Comparison of ENCODE assay signal across 1 cellular context in the genomic region with DNA sequence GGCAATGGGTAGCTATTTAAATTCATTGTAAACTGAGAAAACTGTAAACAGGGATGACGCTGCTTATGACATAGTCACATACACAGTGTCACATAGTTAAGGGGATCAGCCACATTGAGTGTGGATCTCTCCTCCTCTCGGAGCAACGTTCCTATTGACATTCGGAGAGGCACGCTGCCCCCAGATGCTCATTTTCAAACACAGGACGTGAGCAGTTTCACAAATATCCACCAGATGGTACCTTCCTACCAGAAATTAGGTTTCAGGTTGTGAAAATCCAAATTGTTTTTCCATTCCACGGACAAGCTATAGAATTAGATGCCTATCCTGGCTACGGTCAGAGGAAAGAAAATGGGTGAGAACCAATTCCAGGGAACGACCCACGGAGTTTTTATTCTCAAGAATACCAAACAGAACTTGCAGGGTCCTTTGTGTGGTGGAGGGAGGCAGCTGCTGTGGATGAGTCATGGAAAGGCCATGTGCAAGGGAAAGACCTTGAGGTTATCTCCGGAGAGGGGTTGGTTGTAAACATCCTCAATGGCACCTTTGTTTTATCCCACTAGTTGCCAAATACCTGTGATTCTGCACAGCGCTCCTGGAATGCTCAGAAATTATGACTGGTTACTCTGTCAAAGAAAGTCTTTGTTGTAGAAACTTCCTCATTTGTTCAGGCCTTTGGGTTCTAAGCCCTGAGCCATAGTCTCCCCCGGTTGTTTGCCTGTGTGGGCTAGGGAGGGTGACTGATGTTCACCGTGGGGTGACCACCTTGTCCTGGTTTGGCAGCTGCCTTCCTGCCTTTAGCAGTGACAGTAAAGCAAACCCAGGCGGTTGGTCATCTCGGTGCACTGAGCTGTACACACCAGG.
TF ChIP-seq lines count a peak whose summit lies in the region.

No MANE protein-coding gene starts in this region.

TF ChIP-seq in HepG2, 621 proteins besides CTCF, POLR2A, EP300 and RAD21 (continued from another document and continues in another):
- TF ChIP-seq, protein P1, sequence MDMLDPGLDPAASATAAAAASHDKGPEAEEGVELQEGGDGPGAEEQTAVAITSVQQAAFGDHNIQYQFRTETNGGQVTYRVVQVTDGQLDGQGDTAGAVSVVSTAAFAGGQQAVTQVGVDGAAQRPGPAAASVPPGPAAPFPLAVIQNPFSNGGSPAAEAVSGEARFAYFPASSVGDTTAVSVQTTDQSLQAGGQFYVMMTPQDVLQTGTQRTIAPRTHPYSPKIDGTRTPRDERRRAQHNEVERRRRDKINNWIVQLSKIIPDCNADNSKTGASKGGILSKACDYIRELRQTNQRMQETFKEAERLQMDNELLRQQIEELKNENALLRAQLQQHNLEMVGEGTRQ (IDR thresholded peaks at IDR 0.05; ENCODE audit: low read depth, low read length) = no peak
- TF ChIP-seq, protein P1 (CRISPR knock-in tag; IDR thresholded peaks at IDR 0.05; ENCODE audit: borderline replicate concordance) = 0 out of 2 replicates have a peak, but pooled peaks have one; percentile 36
- TF ChIP-seq, protein P2, sequence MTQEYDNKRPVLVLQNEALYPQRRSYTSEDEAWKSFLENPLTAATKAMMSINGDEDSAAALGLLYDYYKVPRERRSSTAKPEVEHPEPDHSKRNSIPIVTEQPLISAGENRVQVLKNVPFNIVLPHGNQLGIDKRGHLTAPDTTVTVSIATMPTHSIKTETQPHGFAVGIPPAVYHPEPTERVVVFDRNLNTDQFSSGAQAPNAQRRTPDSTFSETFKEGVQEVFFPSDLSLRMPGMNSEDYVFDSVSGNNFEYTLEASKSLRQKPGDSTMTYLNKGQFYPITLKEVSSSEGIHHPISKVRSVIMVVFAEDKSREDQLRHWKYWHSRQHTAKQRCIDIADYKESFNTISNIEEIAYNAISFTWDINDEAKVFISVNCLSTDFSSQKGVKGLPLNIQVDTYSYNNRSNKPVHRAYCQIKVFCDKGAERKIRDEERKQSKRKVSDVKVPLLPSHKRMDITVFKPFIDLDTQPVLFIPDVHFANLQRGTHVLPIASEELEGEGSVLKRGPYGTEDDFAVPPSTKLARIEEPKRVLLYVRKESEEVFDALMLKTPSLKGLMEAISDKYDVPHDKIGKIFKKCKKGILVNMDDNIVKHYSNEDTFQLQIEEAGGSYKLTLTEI (CRISPR knock-in tag; conservative IDR thresholded peaks at IDR 0.05) = no peak
- TF ChIP-seq, protein P3, sequence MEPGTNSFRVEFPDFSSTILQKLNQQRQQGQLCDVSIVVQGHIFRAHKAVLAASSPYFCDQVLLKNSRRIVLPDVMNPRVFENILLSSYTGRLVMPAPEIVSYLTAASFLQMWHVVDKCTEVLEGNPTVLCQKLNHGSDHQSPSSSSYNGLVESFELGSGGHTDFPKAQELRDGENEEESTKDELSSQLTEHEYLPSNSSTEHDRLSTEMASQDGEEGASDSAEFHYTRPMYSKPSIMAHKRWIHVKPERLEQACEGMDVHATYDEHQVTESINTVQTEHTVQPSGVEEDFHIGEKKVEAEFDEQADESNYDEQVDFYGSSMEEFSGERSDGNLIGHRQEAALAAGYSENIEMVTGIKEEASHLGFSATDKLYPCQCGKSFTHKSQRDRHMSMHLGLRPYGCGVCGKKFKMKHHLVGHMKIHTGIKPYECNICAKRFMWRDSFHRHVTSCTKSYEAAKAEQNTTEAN (CRISPR knock-in tag; conservative IDR thresholded peaks at IDR 0.05) = no peak; the same call in none of the 2 replicates
- TF ChIP-seq, protein P4, sequence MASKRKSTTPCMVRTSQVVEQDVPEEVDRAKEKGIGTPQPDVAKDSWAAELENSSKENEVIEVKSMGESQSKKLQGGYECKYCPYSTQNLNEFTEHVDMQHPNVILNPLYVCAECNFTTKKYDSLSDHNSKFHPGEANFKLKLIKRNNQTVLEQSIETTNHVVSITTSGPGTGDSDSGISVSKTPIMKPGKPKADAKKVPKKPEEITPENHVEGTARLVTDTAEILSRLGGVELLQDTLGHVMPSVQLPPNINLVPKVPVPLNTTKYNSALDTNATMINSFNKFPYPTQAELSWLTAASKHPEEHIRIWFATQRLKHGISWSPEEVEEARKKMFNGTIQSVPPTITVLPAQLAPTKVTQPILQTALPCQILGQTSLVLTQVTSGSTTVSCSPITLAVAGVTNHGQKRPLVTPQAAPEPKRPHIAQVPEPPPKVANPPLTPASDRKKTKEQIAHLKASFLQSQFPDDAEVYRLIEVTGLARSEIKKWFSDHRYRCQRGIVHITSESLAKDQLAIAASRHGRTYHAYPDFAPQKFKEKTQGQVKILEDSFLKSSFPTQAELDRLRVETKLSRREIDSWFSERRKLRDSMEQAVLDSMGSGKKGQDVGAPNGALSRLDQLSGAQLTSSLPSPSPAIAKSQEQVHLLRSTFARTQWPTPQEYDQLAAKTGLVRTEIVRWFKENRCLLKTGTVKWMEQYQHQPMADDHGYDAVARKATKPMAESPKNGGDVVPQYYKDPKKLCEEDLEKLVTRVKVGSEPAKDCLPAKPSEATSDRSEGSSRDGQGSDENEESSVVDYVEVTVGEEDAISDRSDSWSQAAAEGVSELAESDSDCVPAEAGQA (IDR thresholded peaks at IDR 0.05; ENCODE audit: low read depth) = peak; percentile 81
- TF ChIP-seq, protein P4 (CRISPR knock-in tag; IDR thresholded peaks at IDR 0.05; ENCODE audit: borderline replicate concordance) = no peak
- TF ChIP-seq ATF7 (IDR thresholded peaks at IDR 0.05) = peak; percentile 46
- peak; percentile 79; the same call in 1 of the 2 replicates for TF ChIP-seq ATF7 (CRISPR knock-in tag; IDR thresholded peaks at IDR 0.05)
- peak; percentile 98 for TF ChIP-seq MTA1 (CRISPR knock-in tag; IDR thresholded peaks at IDR 0.05; ENCODE audit: borderline replicate concordance)
- TF ChIP-seq, protein P5, sequence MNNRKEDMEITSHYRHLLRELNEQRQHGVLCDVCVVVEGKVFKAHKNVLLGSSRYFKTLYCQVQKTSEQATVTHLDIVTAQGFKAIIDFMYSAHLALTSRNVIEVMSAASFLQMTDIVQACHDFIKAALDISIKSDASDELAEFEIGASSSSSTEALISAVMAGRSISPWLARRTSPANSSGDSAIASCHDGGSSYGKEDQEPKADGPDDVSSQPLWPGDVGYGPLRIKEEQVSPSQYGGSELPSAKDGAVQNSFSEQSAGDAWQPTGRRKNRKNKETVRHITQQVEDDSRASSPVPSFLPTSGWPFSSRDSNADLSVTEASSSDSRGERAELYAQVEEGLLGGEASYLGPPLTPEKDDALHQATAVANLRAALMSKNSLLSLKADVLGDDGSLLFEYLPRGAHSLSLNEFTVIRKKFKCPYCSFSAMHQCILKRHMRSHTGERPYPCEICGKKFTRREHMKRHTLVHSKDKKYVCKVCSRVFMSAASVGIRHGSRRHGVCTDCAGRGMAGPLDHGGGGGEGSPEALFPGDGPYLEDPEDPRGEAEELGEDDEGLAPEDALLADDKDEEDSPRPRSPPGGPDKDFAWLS (CRISPR knock-in tag; IDR thresholded peaks at IDR 0.05; ENCODE audit: borderline replicate concordance) = no peak
- TF ChIP-seq CHCHD3 (CRISPR knock-in tag; IDR thresholded peaks at IDR 0.05) = no peak
- no peak for TF ChIP-seq SOX6 (IDR thresholded peaks at IDR 0.05)
- peak; percentile 99 for TF ChIP-seq SOX6 (CRISPR knock-in tag; IDR thresholded peaks at IDR 0.05)
- no peak for TF ChIP-seq RAD51 (IDR thresholded peaks at IDR 0.05; ENCODE audit: borderline replicate concordance)
- no peak; the same call in 1 of the 2 replicates for TF ChIP-seq NFATC3 (CRISPR knock-in tag; IDR thresholded peaks at IDR 0.05)
- TF ChIP-seq, protein P6, sequence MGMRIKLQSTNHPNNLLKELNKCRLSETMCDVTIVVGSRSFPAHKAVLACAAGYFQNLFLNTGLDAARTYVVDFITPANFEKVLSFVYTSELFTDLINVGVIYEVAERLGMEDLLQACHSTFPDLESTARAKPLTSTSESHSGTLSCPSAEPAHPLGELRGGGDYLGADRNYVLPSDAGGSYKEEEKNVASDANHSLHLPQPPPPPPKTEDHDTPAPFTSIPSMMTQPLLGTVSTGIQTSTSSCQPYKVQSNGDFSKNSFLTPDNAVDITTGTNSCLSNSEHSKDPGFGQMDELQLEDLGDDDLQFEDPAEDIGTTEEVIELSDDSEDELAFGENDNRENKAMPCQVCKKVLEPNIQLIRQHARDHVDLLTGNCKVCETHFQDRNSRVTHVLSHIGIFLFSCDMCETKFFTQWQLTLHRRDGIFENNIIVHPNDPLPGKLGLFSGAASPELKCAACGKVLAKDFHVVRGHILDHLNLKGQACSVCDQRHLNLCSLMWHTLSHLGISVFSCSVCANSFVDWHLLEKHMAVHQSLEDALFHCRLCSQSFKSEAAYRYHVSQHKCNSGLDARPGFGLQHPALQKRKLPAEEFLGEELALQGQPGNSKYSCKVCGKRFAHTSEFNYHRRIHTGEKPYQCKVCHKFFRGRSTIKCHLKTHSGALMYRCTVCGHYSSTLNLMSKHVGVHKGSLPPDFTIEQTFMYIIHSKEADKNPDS (CRISPR knock-in tag; IDR thresholded peaks at IDR 0.05) = peak; percentile 25
- no peak; the same call in 1 of the 2 replicates for TF ChIP-seq SRF (IDR thresholded peaks at IDR 0.05; ENCODE audit: low read depth, low read length)
- TF ChIP-seq CHD2 (IDR thresholded peaks at IDR 0.05; ENCODE audit: low read depth, low read length) = no peak; the same call in 1 of the 2 replicates
- no peak; the same call in 1 of the 2 replicates for TF ChIP-seq ZFP41 (CRISPR knock-in tag; IDR thresholded peaks at IDR 0.05; ENCODE audit: borderline replicate concordance)
- peak; percentile 62; the same call in 1 of the 2 replicates for TF ChIP-seq PRMT3 (CRISPR knock-in tag; IDR thresholded peaks at IDR 0.05; ENCODE audit: borderline replicate concordance, low read depth)
- TF ChIP-seq GABPB1 (CRISPR knock-in tag; IDR thresholded peaks at IDR 0.05) = peak; percentile 37; the same call in 1 of the 2 replicates
- TF ChIP-seq, protein P7, sequence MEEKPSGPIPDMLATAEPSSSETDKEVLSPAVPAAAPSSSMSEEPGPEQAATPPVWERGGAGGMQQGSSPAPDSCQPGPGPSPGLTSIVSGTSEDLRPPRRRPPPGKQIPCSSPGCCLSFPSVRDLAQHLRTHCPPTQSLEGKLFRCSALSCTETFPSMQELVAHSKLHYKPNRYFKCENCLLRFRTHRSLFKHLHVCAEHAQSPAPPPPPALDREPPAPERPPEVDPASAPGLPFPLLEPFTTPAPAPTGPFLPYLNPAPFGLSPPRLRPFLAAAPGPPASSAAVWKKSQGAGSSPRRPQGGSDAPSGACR (CRISPR knock-in tag; IDR thresholded peaks at IDR 0.05) = peak; percentile 28; the same call in 1 of the 2 replicates
- TF ChIP-seq, protein P8, sequence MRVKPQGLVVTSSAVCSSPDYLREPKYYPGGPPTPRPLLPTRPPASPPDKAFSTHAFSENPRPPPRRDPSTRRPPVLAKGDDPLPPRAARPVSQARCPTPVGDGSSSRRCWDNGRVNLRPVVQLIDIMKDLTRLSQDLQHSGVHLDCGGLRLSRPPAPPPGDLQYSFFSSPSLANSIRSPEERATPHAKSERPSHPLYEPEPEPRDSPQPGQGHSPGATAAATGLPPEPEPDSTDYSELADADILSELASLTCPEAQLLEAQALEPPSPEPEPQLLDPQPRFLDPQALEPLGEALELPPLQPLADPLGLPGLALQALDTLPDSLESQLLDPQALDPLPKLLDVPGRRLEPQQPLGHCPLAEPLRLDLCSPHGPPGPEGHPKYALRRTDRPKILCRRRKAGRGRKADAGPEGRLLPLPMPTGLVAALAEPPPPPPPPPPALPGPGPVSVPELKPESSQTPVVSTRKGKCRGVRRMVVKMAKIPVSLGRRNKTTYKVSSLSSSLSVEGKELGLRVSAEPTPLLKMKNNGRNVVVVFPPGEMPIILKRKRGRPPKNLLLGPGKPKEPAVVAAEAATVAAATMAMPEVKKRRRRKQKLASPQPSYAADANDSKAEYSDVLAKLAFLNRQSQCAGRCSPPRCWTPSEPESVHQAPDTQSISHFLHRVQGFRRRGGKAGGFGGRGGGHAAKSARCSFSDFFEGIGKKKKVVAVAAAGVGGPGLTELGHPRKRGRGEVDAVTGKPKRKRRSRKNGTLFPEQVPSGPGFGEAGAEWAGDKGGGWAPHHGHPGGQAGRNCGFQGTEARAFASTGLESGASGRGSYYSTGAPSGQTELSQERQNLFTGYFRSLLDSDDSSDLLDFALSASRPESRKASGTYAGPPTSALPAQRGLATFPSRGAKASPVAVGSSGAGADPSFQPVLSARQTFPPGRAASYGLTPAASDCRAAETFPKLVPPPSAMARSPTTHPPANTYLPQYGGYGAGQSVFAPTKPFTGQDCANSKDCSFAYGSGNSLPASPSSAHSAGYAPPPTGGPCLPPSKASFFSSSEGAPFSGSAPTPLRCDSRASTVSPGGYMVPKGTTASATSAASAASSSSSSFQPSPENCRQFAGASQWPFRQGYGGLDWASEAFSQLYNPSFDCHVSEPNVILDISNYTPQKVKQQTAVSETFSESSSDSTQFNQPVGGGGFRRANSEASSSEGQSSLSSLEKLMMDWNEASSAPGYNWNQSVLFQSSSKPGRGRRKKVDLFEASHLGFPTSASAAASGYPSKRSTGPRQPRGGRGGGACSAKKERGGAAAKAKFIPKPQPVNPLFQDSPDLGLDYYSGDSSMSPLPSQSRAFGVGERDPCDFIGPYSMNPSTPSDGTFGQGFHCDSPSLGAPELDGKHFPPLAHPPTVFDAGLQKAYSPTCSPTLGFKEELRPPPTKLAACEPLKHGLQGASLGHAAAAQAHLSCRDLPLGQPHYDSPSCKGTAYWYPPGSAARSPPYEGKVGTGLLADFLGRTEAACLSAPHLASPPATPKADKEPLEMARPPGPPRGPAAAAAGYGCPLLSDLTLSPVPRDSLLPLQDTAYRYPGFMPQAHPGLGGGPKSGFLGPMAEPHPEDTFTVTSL (CRISPR knock-in tag; IDR thresholded peaks at IDR 0.05; ENCODE audit: borderline replicate concordance) = peak; percentile 95
- no peak for TF ChIP-seq TP53 (CRISPR knock-in tag; conservative IDR thresholded peaks at IDR 0.05)
- TF ChIP-seq ZNF780A (CRISPR knock-in tag; IDR thresholded peaks at IDR 0.05) = peak; percentile 38; the same call in 1 of the 2 replicates
- TF ChIP-seq MYC (CRISPR knock-in tag; IDR thresholded peaks at IDR 0.05; ENCODE audit: borderline replicate concordance) = peak; percentile 86
- TF ChIP-seq ZFYVE20 (CRISPR knock-in tag; IDR thresholded peaks at IDR 0.05; ENCODE audit: borderline replicate concordance, low read depth) = no peak
- no peak for TF ChIP-seq PLRG1 (conservative IDR thresholded peaks at IDR 0.05)
- TF ChIP-seq HOXA3 (CRISPR knock-in tag; IDR thresholded peaks at IDR 0.05) = peak; percentile 91
